In genomic region chr1:37432636-37433035, GRCh38 we compare ENCODE assay signal across 2 cellular contexts.
TF ChIP-seq lines count a peak whose summit lies in the region.

No MANE protein-coding gene starts in this region.

TF ChIP-seq in HepG2, 621 proteins besides CTCF, POLR2A, EP300 and RAD21:
- TF ChIP-seq, protein P1, sequence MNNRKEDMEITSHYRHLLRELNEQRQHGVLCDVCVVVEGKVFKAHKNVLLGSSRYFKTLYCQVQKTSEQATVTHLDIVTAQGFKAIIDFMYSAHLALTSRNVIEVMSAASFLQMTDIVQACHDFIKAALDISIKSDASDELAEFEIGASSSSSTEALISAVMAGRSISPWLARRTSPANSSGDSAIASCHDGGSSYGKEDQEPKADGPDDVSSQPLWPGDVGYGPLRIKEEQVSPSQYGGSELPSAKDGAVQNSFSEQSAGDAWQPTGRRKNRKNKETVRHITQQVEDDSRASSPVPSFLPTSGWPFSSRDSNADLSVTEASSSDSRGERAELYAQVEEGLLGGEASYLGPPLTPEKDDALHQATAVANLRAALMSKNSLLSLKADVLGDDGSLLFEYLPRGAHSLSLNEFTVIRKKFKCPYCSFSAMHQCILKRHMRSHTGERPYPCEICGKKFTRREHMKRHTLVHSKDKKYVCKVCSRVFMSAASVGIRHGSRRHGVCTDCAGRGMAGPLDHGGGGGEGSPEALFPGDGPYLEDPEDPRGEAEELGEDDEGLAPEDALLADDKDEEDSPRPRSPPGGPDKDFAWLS (CRISPR knock-in tag; IDR thresholded peaks at IDR 0.05; ENCODE audit: borderline replicate concordance): no peak
- TF ChIP-seq TGIF2 (CRISPR knock-in tag; IDR thresholded peaks at IDR 0.05) (no peak), GMEB1 (CRISPR knock-in tag; IDR thresholded peaks at IDR 0.05; ENCODE audit: borderline replicate concordance) (no peak), ZNF326 (CRISPR knock-in tag; IDR thresholded peaks at IDR 0.05; ENCODE audit: borderline replicate concordance) (no peak), ZNF335 (CRISPR knock-in tag; IDR thresholded peaks at IDR 0.05) (no peak), RCOR2 (CRISPR knock-in tag; IDR thresholded peaks at IDR 0.05) (no peak), ZBTB4 (CRISPR knock-in tag; IDR thresholded peaks at IDR 0.05; ENCODE audit: borderline replicate concordance) (no peak), WIZ (CRISPR knock-in tag; IDR thresholded peaks at IDR 0.05) (no peak), ZNF317 (CRISPR knock-in tag; IDR thresholded peaks at IDR 0.05) (no peak), ZNF256 (CRISPR knock-in tag; conservative IDR thresholded peaks at IDR 0.05) (no peak), NFYB (CRISPR knock-in tag; IDR thresholded peaks at IDR 0.05) (no peak), NCOA2 (CRISPR knock-in tag; IDR thresholded peaks at IDR 0.05) (no peak)
- TF ChIP-seq, protein P2, sequence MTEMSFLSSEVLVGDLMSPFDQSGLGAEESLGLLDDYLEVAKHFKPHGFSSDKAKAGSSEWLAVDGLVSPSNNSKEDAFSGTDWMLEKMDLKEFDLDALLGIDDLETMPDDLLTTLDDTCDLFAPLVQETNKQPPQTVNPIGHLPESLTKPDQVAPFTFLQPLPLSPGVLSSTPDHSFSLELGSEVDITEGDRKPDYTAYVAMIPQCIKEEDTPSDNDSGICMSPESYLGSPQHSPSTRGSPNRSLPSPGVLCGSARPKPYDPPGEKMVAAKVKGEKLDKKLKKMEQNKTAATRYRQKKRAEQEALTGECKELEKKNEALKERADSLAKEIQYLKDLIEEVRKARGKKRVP (CRISPR knock-in tag; IDR thresholded peaks at IDR 0.05): no peak

TF ChIP-seq in H1, 55 proteins besides CTCF, POLR2A, EP300 and RAD21:
- TF ChIP-seq TEAD4 (IDR thresholded peaks at IDR 0.05; ENCODE audit: low read depth, low read length): no peak
TF ChIP-seq in H1: peak in this region for 0.
